ENCODE assay signal across 7 cellular contexts in the genomic region with DNA sequence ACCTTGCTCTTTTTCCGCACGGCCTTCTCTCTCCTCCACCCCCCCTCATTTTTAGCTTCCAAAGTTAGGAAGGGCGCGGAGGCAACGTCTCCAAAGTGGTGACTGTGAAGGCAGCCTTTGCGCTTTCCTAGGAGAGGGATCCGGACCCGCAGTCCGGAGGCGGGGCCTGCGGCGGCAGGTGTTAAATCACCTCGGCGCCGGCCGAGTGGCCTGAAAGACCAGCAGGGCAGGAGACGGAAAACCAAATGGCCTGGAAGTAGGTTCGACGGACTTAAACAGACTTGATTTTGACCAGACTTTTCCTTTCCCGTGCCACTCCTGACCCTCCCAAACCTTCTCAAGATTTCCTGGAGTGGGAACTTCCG. TPM values are rescaled to one million over a fixed set of nuclear protein-coding genes. Genes with fewer than 3 reads are reported as not detected.
DNase-seq lines count a peak whose midpoint lies in the region; ATAC-seq and TF ChIP-seq lines count a peak whose summit lies in the region.

No MANE protein-coding gene starts in this region.

- H3K36me3 Mint-ChIP-seq in activated T-cell treated with anti-CD3 and anti-CD28 coated beads, Interleukin-2, amount 50 U/mL, for 4 hours (ENCODE audit: insufficient read depth), result peaks cover 9% of the 10 kb centered on the region
- H3K36me3 Mint-ChIP-seq in naive B cell, result no peaks in the 10 kb centered on the region

- H4K20me1 ChIP-seq in HCT116 (ENCODE audit: insufficient read depth), result peaks cover 8% of the 10 kb centered on the region; the same call in 1 of the 2 replicates

- peak overlapping the region; percentile 86 for H3K27ac ChIP-seq in HCT116 (ENCODE audit: low read depth, low read length)
- H3K27ac ChIP-seq in esophagus squamous epithelium, result peak overlapping the region; percentile 88 to 98 (median 92)
- H3K27ac ChIP-seq in thoracic aorta, result peak overlapping the region; percentile 83 to 91

- H3K4me1 ChIP-seq in HCT116 (ENCODE audit: control insufficient read depth in 1 of 2, insufficient read depth in 2 of 2, low read length in 2 of 2), result peaks cover 11 to 21% of the 10 kb centered on the region in 2 experiments
- H3K4me1 ChIP-seq in esophagus squamous epithelium, result peaks cover 7 to 50% (median 18%) of the 10 kb centered on the region in 3 donors
- H3K4me1 ChIP-seq in thoracic aorta (ENCODE audit: control insufficient read depth in 1 of 2, low read depth in 2 of 2), result peaks cover 20 to 37% of the 10 kb centered on the region in 2 donors

- H3K36me3 ChIP-seq in GM06990 (ENCODE audit: control insufficient read depth, insufficient read depth, low read length) (no peaks in the 10 kb centered on the region), HCT116 (ENCODE audit: control insufficient read depth in 1 of 2, insufficient read depth in 2 of 2, low read length in 2 of 2) (no peaks in the 10 kb centered on the region; a peak in 1 of 4 replicates), esophagus squamous epithelium (peaks cover 0 to 3% (median 0%) of the 10 kb centered on the region in 3 donors), thoracic aorta (no peaks in the 10 kb centered on the region)

- H3K27me3 ChIP-seq in GM06990 (replicated peaks; ENCODE audit: control insufficient read depth, insufficient read depth, low read length) (no peaks in the 10 kb centered on the region), HCT116 (ENCODE audit: insufficient read depth, low read length) (no peaks in the 10 kb centered on the region), esophagus squamous epithelium (no peaks in the 10 kb centered on the region), thoracic aorta (replicated peaks; ENCODE audit: insufficient read depth) (no peaks in the 10 kb centered on the region)

- H3K9me3 ChIP-seq in HCT116 (ENCODE audit: control insufficient read depth in 1 of 2, insufficient read depth in 1 of 2, low read depth in 1 of 2, low read length in 2 of 2) (no peaks in the 10 kb centered on the region; a peak in 1 of 4 replicates), esophagus squamous epithelium (no peaks in the 10 kb centered on the region), thoracic aorta (no peaks in the 10 kb centered on the region)

- POLR2A ChIA-PET in HCT116 (lab: Charles Lee), result interaction anchor here (1.4 kb wide), 1 partner anchor 12 kb away, joined by 3 read pairs; no protein-coding TSS in a partner anchor

- no TSS peak for BruUV-seq in HCT116 (replicated peaks; lab: Mats Ljungman, UMichigan)

- CTCF ChIA-PET in HCT116 (lab: Charles Lee), result interaction anchor here (0.6 to 2.0 kb wide), 11 partner anchors 8 to 504 kb away, joined by 3 to 9 read pairs (median 4); a partner anchor contains a TSS

- peak overlapping the region; percentile 78 to 96 (median 92) for H3K27ac Mint-ChIP-seq in naive B cell

- no peaks in the 10 kb centered on the region for H3K27me3 Mint-ChIP-seq in activated T-cell treated with anti-CD3 and anti-CD28 coated beads, Interleukin-2, amount 50 U/mL, for 4 hours (ENCODE audit: low read depth)
- no peaks in the 10 kb centered on the region for H3K27me3 Mint-ChIP-seq in naive B cell

- TF ChIP-seq CTCF in GM06990 (IDR thresholded peaks at IDR 0.05; ENCODE audit: insufficient read depth, low read length, poor library complexity, severe bottlenecking) (no peak), HCT116 (IDR thresholded peaks at IDR 0.05 in 2 of 3, conservative IDR thresholded peaks at IDR 0.05 in 1 of 3; ENCODE audit: borderline replicate concordance in 1 of 3, insufficient read depth in 1 of 3, low read depth in 2 of 3, low read length in 2 of 3) (no peak), esophagus squamous epithelium (IDR thresholded peaks at IDR 0.05) (no peak), thoracic aorta (IDR thresholded peaks at IDR 0.05) (no peak)

- peak overlapping the region; percentile 96 for H3K4me2 ChIP-seq in HCT116 (ENCODE audit: low read length)

- H3K9me2 ChIP-seq in HCT116 (ENCODE audit: insufficient read depth), result no peaks in the 10 kb centered on the region

- peak; percentile 39 for ATAC-seq in HCT116
- ATAC-seq in activated T-cell treated with anti-CD3 and anti-CD28 coated beads, Interleukin-2, amount 50 U/mL, for 4 hours, result peak; percentile 2 to 4
- no peak for ATAC-seq in naive B cell (ENCODE audit: low read depth in 2 of 2)
- no peak for ATAC-seq in thoracic aorta (ENCODE audit: insufficient number of reproducible peaks, low FRiP score, low read depth)

- no peak overlapping the region for H2AFZ ChIP-seq in HCT116 (ENCODE audit: low read depth, low read length, poor library complexity, severe bottlenecking)

- no peaks in the 10 kb centered on the region for H3K9me3 Mint-ChIP-seq in activated T-cell treated with anti-CD3 and anti-CD28 coated beads, Interleukin-2, amount 50 U/mL, for 4 hours
- peaks cover 0 to 3% (median 0%) of the 10 kb centered on the region in 7 donors for H3K9me3 Mint-ChIP-seq in naive B cell

- H3K79me2 ChIP-seq in HCT116 (ENCODE audit: insufficient read depth, low read length), result peaks cover 55% of the 10 kb centered on the region

- 0% methylated on average over 4 of the region's 21 CpGs for WGBS in esophagus squamous epithelium, 2 donors

- RAD21 ChIA-PET in HCT116 (lab: Charles Lee; ENCODE audit: low non-redundant PET in 1 of 2, low total read pairs in 2 of 2, uncharacterized antibody in 2 of 2, unreplicated experiment in 2 of 2), result no interaction called here

- peak overlapping the region; percentile 95 for H3K4me3 Mint-ChIP-seq in activated T-cell treated with anti-CD3 and anti-CD28 coated beads, Interleukin-2, amount 50 U/mL, for 4 hours
- H3K4me3 Mint-ChIP-seq in naive B cell, result peak overlapping the region; percentile 90 to 99 (median 96)

- intact Hi-C loops in HCT116 (cut with micrococcal nuclease), result no loop called here
- intact Hi-C loops in esophagus squamous epithelium (cut with DNase I), result no loop called here

- H3K4me3 ChIP-seq in GM06990 (replicated peaks; ENCODE audit: low read depth, low read length), result peak overlapping the region; percentile 95
- peak overlapping the region; percentile 83 to 93 for H3K4me3 ChIP-seq in HCT116 (replicated peaks in 1 of 2; ENCODE audit: low read depth in 1 of 2, low read length in 2 of 2)
- peak overlapping the region; percentile 71 to 98 (median 82) for H3K4me3 ChIP-seq in esophagus squamous epithelium
- H3K4me3 ChIP-seq in thoracic aorta, result peak overlapping the region; percentile 86

- peak overlapping the region; percentile 89 for H3K9ac ChIP-seq in HCT116 (ENCODE audit: low read length)

- peaks cover 44% of the 10 kb centered on the region for H3K4me1 Mint-ChIP-seq in activated T-cell treated with anti-CD3 and anti-CD28 coated beads, Interleukin-2, amount 50 U/mL, for 4 hours (ENCODE audit: low read depth)
- H3K4me1 Mint-ChIP-seq in naive B cell, result peaks cover 25 to 37% (median 26%) of the 10 kb centered on the region in 3 donors

- no peak for TF ChIP-seq RAD21 in HCT116 (IDR thresholded peaks at IDR 0.05; ENCODE audit: low read depth)

- DNase-seq in GM06990 (ENCODE audit: extremely low read depth, insufficient read length) (peak; percentile 74), HCT116 (ENCODE audit: low read depth, low spot score) (no peak), NCI-H2171 treated with DMSO at 0.1 percent for 48 hours (lab: John Stamatoyannopoulos, UW) (peak; percentile 41), esophagus squamous epithelium (lab: John Stamatoyannopoulos, UW) (no peak), naive B cell (no peak), thoracic aorta (ENCODE audit: low spot score) (no peak)
- peak; percentile 29 for DNase-seq in activated T-cell treated with anti-CD3 and anti-CD28 coated beads, Interleukin-2, amount 50 U/mL, for 4 hours

- TF ChIP-seq POLR2A in HCT116 (IDR thresholded peaks at IDR 0.05; ENCODE audit: borderline replicate concordance, extremely low read depth, insufficient read depth, insufficient read length) (no peak), esophagus squamous epithelium (IDR thresholded peaks at IDR 0.05) (no peak)

TF ChIP-seq in HCT116, 20 proteins besides CTCF, POLR2A, EP300 and RAD21 (continues in another document):
- TF ChIP-seq ZFX (IDR thresholded peaks at IDR 0.05), result no peak
- TF ChIP-seq EGR1 (IDR thresholded peaks at IDR 0.05; ENCODE audit: low read depth), result no peak
- TF ChIP-seq SP1 (IDR thresholded peaks at IDR 0.05; ENCODE audit: low read depth), result no peak
- TF ChIP-seq, protein P1, sequence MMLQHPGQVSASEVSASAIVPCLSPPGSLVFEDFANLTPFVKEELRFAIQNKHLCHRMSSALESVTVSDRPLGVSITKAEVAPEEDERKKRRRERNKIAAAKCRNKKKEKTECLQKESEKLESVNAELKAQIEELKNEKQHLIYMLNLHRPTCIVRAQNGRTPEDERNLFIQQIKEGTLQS (IDR thresholded peaks at IDR 0.05), result no peak
- TF ChIP-seq, protein P2, sequence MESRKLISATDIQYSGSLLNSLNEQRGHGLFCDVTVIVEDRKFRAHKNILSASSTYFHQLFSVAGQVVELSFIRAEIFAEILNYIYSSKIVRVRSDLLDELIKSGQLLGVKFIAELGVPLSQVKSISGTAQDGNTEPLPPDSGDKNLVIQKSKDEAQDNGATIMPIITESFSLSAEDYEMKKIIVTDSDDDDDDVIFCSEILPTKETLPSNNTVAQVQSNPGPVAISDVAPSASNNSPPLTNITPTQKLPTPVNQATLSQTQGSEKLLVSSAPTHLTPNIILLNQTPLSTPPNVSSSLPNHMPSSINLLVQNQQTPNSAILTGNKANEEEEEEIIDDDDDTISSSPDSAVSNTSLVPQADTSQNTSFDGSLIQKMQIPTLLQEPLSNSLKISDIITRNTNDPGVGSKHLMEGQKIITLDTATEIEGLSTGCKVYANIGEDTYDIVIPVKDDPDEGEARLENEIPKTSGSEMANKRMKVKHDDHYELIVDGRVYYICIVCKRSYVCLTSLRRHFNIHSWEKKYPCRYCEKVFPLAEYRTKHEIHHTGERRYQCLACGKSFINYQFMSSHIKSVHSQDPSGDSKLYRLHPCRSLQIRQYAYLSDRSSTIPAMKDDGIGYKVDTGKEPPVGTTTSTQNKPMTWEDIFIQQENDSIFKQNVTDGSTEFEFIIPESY (IDR thresholded peaks at IDR 0.05; ENCODE audit: extremely low read depth, insufficient replicate concordance, low read length), result no peak
- TF ChIP-seq ELF1 (IDR thresholded peaks at IDR 0.05; ENCODE audit: borderline replicate concordance, low read depth), result no peak
- TF ChIP-seq, protein P3, sequence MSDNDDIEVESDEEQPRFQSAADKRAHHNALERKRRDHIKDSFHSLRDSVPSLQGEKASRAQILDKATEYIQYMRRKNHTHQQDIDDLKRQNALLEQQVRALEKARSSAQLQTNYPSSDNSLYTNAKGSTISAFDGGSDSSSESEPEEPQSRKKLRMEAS (IDR thresholded peaks at IDR 0.05), result no peak
- no peak for TF ChIP-seq EZH2 (IDR thresholded peaks at IDR 0.05)
- no peak for TF ChIP-seq EZH2phosphoT487 (IDR thresholded peaks at IDR 0.05; ENCODE audit: borderline replicate concordance)
- no peak for TF ChIP-seq FOSL1 (IDR thresholded peaks at IDR 0.05; ENCODE audit: low read depth)

RNA-seq across cellular contexts. Expression of a gene that starts 0.6 kb away (rescaled TPM):
- total RNA-seq in HCT116 (2021; ENCODE audit: unreplicated experiment) (87.9 TPM), esophagus squamous epithelium (10 to 100 TPM; 45.8 to 66.1 (median 56.5) TPM), thoracic aorta (10 to 100 TPM; 46.3 to 50.9 TPM)
- 87.9 and 97.5 TPM in 2 replicates for polyA plus RNA-seq in HCT116 (2012)
- total RNA-seq in activated T-cell treated with anti-CD3 and anti-CD28 coated beads, Interleukin-2, amount 50 U/mL, for 4 hours, result 100 to 1,000 TPM in 1 of 3 donors, 10 to 100 TPM in 2; 98.0 to 104 (median 99.4) TPM
- 10 to 100 TPM; 51.7 to 93.6 (median 63.2) TPM for polyA plus RNA-seq in naive B cell (ENCODE audit: low read depth in 6 of 6)

Comparison
In these comparisons a context has a peak if more than half of its experiments do, and no peak if none do; other contexts are left out.
1. DNase-seq: peak in GM06990 (single experiment), NCI-H2171 treated with DMSO at 0.1 percent for 48 hours (single experiment) and activated T-cell treated with anti-CD3 and anti-CD28 coated beads, Interleukin-2, amount 50 U/mL, for 4 hours (single experiment); none in HCT116 (single experiment), esophagus squamous epithelium (single experiment), naive B cell (single experiment) and thoracic aorta (single experiment).
2. ATAC-seq: peak in HCT116 (single experiment) and activated T-cell treated with anti-CD3 and anti-CD28 coated beads, Interleukin-2, amount 50 U/mL, for 4 hours (2 of 2); none in naive B cell (0 of 2) and thoracic aorta (single experiment).
3. Peak in every context shown above with its lines, with median percentiles within 50 percentile points of each other: H3K4me3 ChIP-seq and H3K27ac ChIP-seq.